24 cellular contexts compared by ENCODE assay signal in the genomic region with DNA sequence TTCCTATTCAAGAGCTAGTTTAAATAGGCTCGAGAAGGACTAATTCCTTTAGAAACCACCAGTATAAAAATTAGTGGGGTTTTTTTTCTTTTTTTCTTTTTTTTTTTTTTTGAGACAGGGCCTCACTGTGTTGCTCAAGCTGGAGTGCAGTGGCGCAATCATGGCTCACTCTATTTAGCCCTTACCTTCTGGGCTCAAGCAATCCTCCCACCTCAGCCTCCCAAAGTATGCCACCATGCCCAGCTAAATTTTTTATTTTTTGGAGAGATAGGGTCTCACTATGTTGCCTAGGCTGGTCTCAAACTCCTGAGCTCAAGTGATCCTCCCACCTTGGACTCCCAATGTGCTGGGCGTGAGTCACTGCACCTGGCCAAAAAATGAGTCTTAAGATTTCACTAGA. TPM values are rescaled to one million over a fixed set of nuclear protein-coding genes. Genes with fewer than 3 reads are reported as not detected.
A peak's percentile ranks its signal among the peaks of the same experiment; 100 is the strongest.
DNase-seq lines count a peak whose midpoint lies in the region; TF ChIP-seq lines count a peak whose summit lies in the region.
"Had no signal": no experiment of that assay in that cellular context is flagged by ENCODE, and none has a peak within 500 bp of the region (broad histone marks: within the 10 kb centered on the region; RNA-seq: fewer than 3 reads in every experiment).

No MANE protein-coding gene starts in this region.

- H3K9me2 ChIP-seq in GM23248 (ENCODE audit: insufficient read depth): no peaks in the 10 kb centered on the region

- H3K27me3 ChIP-seq in GM23248 (replicated peaks; ENCODE audit: insufficient read depth): no peaks in the 10 kb centered on the region
- H3K27me3 ChIP-seq in osteoblast (ENCODE audit: insufficient read depth, low read length): no peaks in the 10 kb centered on the region
- no peaks in the 10 kb centered on the region for H3K27me3 ChIP-seq in H7 (ENCODE audit: control insufficient read depth, insufficient read depth, low read length)
- H3K27me3 ChIP-seq: cardiac muscle cell, spleen, transverse colon had no signal

- DNase-seq in GM23248 (peak; percentile 1), MV-4-11 (lab: John Stamatoyannopoulos, UW) (peak; percentile 27), fibroblast of gingiva (ENCODE audit: low read depth) (peak; percentile 0), osteoblast (ENCODE audit: insufficient read length, low spot score, missing footprints) (peak; percentile 13), H7 (no peak), NCI-H2171 treated with DMSO at 0.1 percent for 48 hours (lab: John Stamatoyannopoulos, UW) (no peak), NCI-H446 (lab: John Stamatoyannopoulos, UW) (no peak)
- DNase-seq: activated B cell treated with CpG ODN at 0.5 μM for 24 hours; activated CD4-positive, alpha-beta T cell treated with anti-CD3 and anti-CD28 coated beads, Interleukin-2, amount 50 U/mL, for 4 hours; activated naive CD4-positive, alpha-beta T cell treated with anti-CD3 and anti-CD28 coated beads, Interleukin-2, amount 50 U/mL, for 16 hours; anterior cingulate cortex; CD4-positive, alpha-beta T cell; cortex of kidney; effector memory CD8-positive, alpha-beta T cell; NCI-H1048; NCI-H1694; NCI-H526; NK-92 treated with Interleukin-12 subunit alpha and Interleukin-12 subunit beta, amount 100 ng/mL, for 24 hours; SIG-M5; spleen; transverse colon had no signal

- WGBS in GM23248 (ENCODE audit: low coverage in 1 of 2, low lambda C conversion rate in 2 of 2, missing lambda C conversion rate in 2 of 2), 2 experiments: 96 to 97% methylated on average over 3 of the region's 3 CpGs

- H3K4me1 ChIP-seq in GM23248 (ENCODE audit: insufficient read depth) (no peaks in the 10 kb centered on the region), osteoblast (ENCODE audit: insufficient read depth, low read length) (no peaks in the 10 kb centered on the region)
- H3K4me1 ChIP-seq: parathyroid adenoma, spleen, transverse colon had no signal

- H3K4me2 ChIP-seq in GM23248 (ENCODE audit: unreplicated experiment): no peak overlapping the region
- no peak overlapping the region for H3K4me2 ChIP-seq in osteoblast (ENCODE audit: insufficient read depth, low read length)
- H3K4me2 ChIP-seq: KMS-11 had no signal

- in situ Hi-C loops in GM23248 (cut with MboI): no loop called here

- H3K4me3 ChIP-seq in GM23248 (no peak overlapping the region), osteoblast (ENCODE audit: insufficient read depth, low read length) (no peak overlapping the region), H7 (ENCODE audit: insufficient read depth, low read depth, low read length) (no peak overlapping the region)
- H3K4me3 ChIP-seq: cardiac muscle cell, spleen, transverse colon had no signal

- H3K27ac ChIP-seq in GM23248: no peak overlapping the region
- no peak overlapping the region for H3K27ac ChIP-seq in osteoblast (ENCODE audit: low read depth, low read length)
- H3K27ac ChIP-seq: cardiac muscle cell, KMS-11, parathyroid adenoma, transverse colon had no signal

- H3K9me3 ChIP-seq in GM23248 (ENCODE audit: low read depth) (no peaks in the 10 kb centered on the region), osteoblast (ENCODE audit: low read depth, low read length) (no peaks in the 10 kb centered on the region)
- H3K9me3 ChIP-seq: spleen, transverse colon had no signal

- H4K20me1 ChIP-seq in GM23248 (ENCODE audit: insufficient read depth) (no peaks in the 10 kb centered on the region), osteoblast (ENCODE audit: insufficient read depth, low read length) (no peaks in the 10 kb centered on the region)

- H2AFZ ChIP-seq in GM23248 (no peak overlapping the region), osteoblast (ENCODE audit: low read length) (no peak overlapping the region)
- H2AFZ ChIP-seq: parathyroid adenoma had no signal

- no peak overlapping the region for H3K9ac ChIP-seq in GM23248
- H3K9ac ChIP-seq: KMS-11, parathyroid adenoma had no signal

- no peaks in the 10 kb centered on the region for H3F3A ChIP-seq in GM23248 (ENCODE audit: insufficient read depth)

- H3K79me2 ChIP-seq in GM23248 (ENCODE audit: insufficient read depth): no peaks in the 10 kb centered on the region
- no peaks in the 10 kb centered on the region for H3K79me2 ChIP-seq in osteoblast (ENCODE audit: insufficient read depth, low read length)
- H3K79me2 ChIP-seq: parathyroid adenoma had no signal

- TF ChIP-seq CTCF in osteoblast (IDR thresholded peaks at IDR 0.05; ENCODE audit: extremely low read depth, low read depth, low read length): no peak

- H3K36me3 ChIP-seq in GM23248 (ENCODE audit: low read depth) (no peaks in the 10 kb centered on the region), osteoblast (ENCODE audit: insufficient read depth, low read length) (no peaks in the 10 kb centered on the region), H7 (replicated peaks; ENCODE audit: control insufficient read depth, insufficient read depth, low read length) (peaks cover 5% of the 10 kb centered on the region)
- H3K36me3 ChIP-seq: transverse colon had no signal

RNA-seq across cellular contexts. Expression of a gene that starts 52.8 kb away (rescaled TPM):
- 7.3 and 8.6 TPM in 2 replicates for total RNA-seq in GM23248 (2014; rRNA removed; shearing (Covaris generic))
- 20.2 and 21.0 TPM in 2 replicates for polyA plus RNA-seq in GM23248 (2016; fragmentation: Nextera tagmentation; extraction: Ambion mirVana)
- 5.6 and 7.2 TPM in 2 replicates for total RNA-seq in osteoblast
- 72.0 and 72.2 TPM in 2 replicates for total RNA-seq in H7 (2014; rRNA removed; shearing (Covaris generic))

RNA-seq across cellular contexts. Expression of a gene that starts 52.9 kb away (rescaled TPM):
- total RNA-seq in GM23248 (2014; rRNA removed; shearing (Covaris generic)): not detected in 2 replicates
- polyA plus RNA-seq in GM23248 (2016; fragmentation: Nextera tagmentation; extraction: Ambion mirVana): not detected in 2 replicates
- not detected in 2 replicates for total RNA-seq in osteoblast
- 0.07 TPM in 1 of 2 replicates, not detected in the other for total RNA-seq in H7 (2014; rRNA removed; shearing (Covaris generic))
- total RNA-seq: activated B cell treated with CpG ODN at 0.5 μM for 24 hours; CD4-positive, alpha-beta T cell had no signal

Comparison
In these comparisons a context has a peak if more than half of its experiments do, and no peak if none do; other contexts are left out.
1. DNase-seq: peak in GM23248 (single experiment), MV-4-11 (single experiment), fibroblast of gingiva (single experiment) and osteoblast (single experiment); none in H7 (single experiment), NCI-H2171 treated with DMSO at 0.1 percent for 48 hours (single experiment) and NCI-H446 (0 of 2).